Comparison of ENCODE assay signal across 25 cellular contexts in the genomic region with DNA sequence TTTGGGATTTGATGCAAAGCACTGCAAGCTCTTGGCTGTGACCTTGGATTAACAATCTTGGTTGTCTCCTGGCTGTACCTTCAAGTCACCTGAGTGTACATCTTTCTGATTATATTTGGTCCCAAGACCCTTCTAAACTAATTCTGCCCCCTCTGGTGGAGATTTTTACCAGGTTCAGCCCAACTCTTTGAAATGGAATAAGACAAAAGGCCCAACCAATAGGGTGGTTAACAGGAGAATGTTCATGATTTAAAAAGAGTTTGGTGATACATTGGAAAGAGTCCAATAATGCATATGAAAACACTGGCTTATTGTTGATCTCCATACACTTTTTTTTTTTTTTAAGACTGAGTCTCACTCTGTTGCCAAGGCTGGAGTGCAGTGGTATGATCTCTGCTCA.
DNase-seq lines count a peak whose midpoint lies in the region; TF ChIP-seq lines count a peak whose summit lies in the region.
"Had no signal": no experiment of that assay in that cellular context is flagged by ENCODE, and none has a peak within 500 bp of the region (broad histone marks: within the 10 kb centered on the region; RNA-seq: fewer than 3 reads in every experiment).

No MANE protein-coding gene starts in this region.

- H3K9ac ChIP-seq in mesenchymal stem cell (ENCODE audit: low read length): no peak overlapping the region
- H3K9ac ChIP-seq: KMS-11 had no signal

- H2AFZ ChIP-seq in mesenchymal stem cell (ENCODE audit: low read depth, low read length) (no peak overlapping the region), osteoblast (ENCODE audit: low read length) (no peak overlapping the region)

- H3K23ac ChIP-seq in mesenchymal stem cell (ENCODE audit: low read length in 2 of 2): no peak overlapping the region

- H2BK120ac ChIP-seq in mesenchymal stem cell (ENCODE audit: low read depth, low read length): no peak overlapping the region

- H4K8ac ChIP-seq in mesenchymal stem cell (ENCODE audit: low read length): no peak overlapping the region

- no peak overlapping the region for H2BK5ac ChIP-seq in mesenchymal stem cell (ENCODE audit: low read depth, low read length, poor library complexity, severe bottlenecking)

- H3K36me3 ChIP-seq in mesenchymal stem cell (ENCODE audit: control insufficient read depth in 1 of 2, insufficient read depth in 2 of 2, low read depth in 1 of 2, low read length in 2 of 2): no peaks in the 10 kb centered on the region
- no peaks in the 10 kb centered on the region for H3K36me3 ChIP-seq in osteoblast (ENCODE audit: insufficient read depth, low read length)

- H3K14ac ChIP-seq in mesenchymal stem cell (ENCODE audit: low read length in 2 of 2): no peak overlapping the region

- DNase-seq in DMS 273 (lab: John Stamatoyannopoulos, UW; ENCODE audit: unreplicated experiment) (peak; percentile 25), DMS 273 treated with DMSO at 0.1 percent for 48 hours (lab: John Stamatoyannopoulos, UW) (no peak), NAMALWA (ENCODE audit: low spot score) (peak; percentile 20), OCI-M1 (lab: John Stamatoyannopoulos, UW) (peak; percentile 19), mesenchymal stem cell (no peak), LoVo (ENCODE audit: low spot score) (no peak), GM03348 (ENCODE audit: low spot score) (no peak), osteoblast (ENCODE audit: insufficient read length, low spot score, missing footprints) (no peak)
- DNase-seq: activated CD4-positive, alpha-beta T cell treated with anti-CD3 and anti-CD28 coated beads for 4 hours; activated effector memory CD4-positive, alpha-beta T cell treated with Interleukin-2 at 50 U/mL for 16 hours; activated naive CD8-positive, alpha-beta T cell treated with anti-CD3 and anti-CD28 coated beads for 36 hours; aorta; CD4-positive, alpha-beta T cell; cortex of kidney; GDM1; hippocampal formation; left colon; NCI-H187; NCI-H526 treated with DMSO at 0.1 percent for 48 hours; posterior cingulate gyrus; stimulated activated CD4-positive, alpha-beta T cell treated with anti-CD3 and anti-CD28 coated beads, Interleukin-15, amount 100 ng/mL, for 24 hours; stimulated activated naive CD4-positive, alpha-beta T cell treated with Interleukin-2 at 50 U/mL for 16 hours had no signal

- no peaks in the 10 kb centered on the region for H4K20me1 ChIP-seq in osteoblast (ENCODE audit: insufficient read depth, low read length)

- H3K27ac ChIP-seq in mesenchymal stem cell (ENCODE audit: low read length, poor library complexity, severe bottlenecking) (no peak overlapping the region), osteoblast (ENCODE audit: low read depth, low read length) (no peak overlapping the region)
- H3K27ac ChIP-seq: 22Rv1, KMS-11, VCaP had no signal

- H3K4me1 ChIP-seq in mesenchymal stem cell (ENCODE audit: control insufficient read depth, insufficient read depth, low read depth, low read length): peaks cover 7% of the 10 kb centered on the region
- H3K4me1 ChIP-seq in osteoblast (ENCODE audit: insufficient read depth, low read length): peaks cover 26% of the 10 kb centered on the region

- H3K4me3 ChIP-seq in mesenchymal stem cell (ENCODE audit: insufficient read depth in 1 of 2, low read depth in 1 of 2, low read length in 2 of 2) (no peak overlapping the region), osteoblast (ENCODE audit: insufficient read depth, low read length) (no peak overlapping the region)

- no peak overlapping the region for H2BK12ac ChIP-seq in mesenchymal stem cell (ENCODE audit: low read length in 2 of 2)

- no peak overlapping the region for H3K4ac ChIP-seq in mesenchymal stem cell (ENCODE audit: low read depth in 1 of 2, low read length in 2 of 2)

- no peak overlapping the region for H2BK15ac ChIP-seq in mesenchymal stem cell (ENCODE audit: low read depth, poor library complexity, severe bottlenecking)

- no peaks in the 10 kb centered on the region for H3K9me3 ChIP-seq in mesenchymal stem cell (ENCODE audit: control insufficient read depth, low read length)
- H3K9me3 ChIP-seq in osteoblast (ENCODE audit: low read depth, low read length): no peaks in the 10 kb centered on the region

- H3K4me2 ChIP-seq in mesenchymal stem cell (ENCODE audit: low read length, poor library complexity, severe bottlenecking): no peak overlapping the region
- H3K4me2 ChIP-seq in osteoblast (ENCODE audit: insufficient read depth, low read length): no peak overlapping the region
- H3K4me2 ChIP-seq: KMS-11 had no signal

- H3K27me3 ChIP-seq in mesenchymal stem cell (ENCODE audit: control insufficient read depth in 1 of 2, insufficient read depth in 1 of 2, low read length in 2 of 2) (no peaks in the 10 kb centered on the region), osteoblast (ENCODE audit: insufficient read depth, low read length) (no peaks in the 10 kb centered on the region)

- no peaks in the 10 kb centered on the region for H3K79me2 ChIP-seq in osteoblast (ENCODE audit: insufficient read depth, low read length)

- no peak overlapping the region for H3K18ac ChIP-seq in mesenchymal stem cell (ENCODE audit: low read depth in 1 of 2, low read length in 2 of 2)

- no peaks in the 10 kb centered on the region for H3K79me1 ChIP-seq in mesenchymal stem cell (replicated peaks; ENCODE audit: low read length, poor library complexity, severe bottlenecking)

- TF ChIP-seq CTCF in osteoblast (IDR thresholded peaks at IDR 0.05; ENCODE audit: extremely low read depth, low read depth, low read length): no peak

- peak overlapping the region; percentile 90 for H2AK5ac ChIP-seq in mesenchymal stem cell (ENCODE audit: low read length, severe bottlenecking)

- H4K91ac ChIP-seq in mesenchymal stem cell (ENCODE audit: low read length): no peak overlapping the region

Comparison
In these comparisons a context has a peak if more than half of its experiments do, and no peak if none do; other contexts are left out.
1. DNase-seq: peak in DMS 273 (single experiment), NAMALWA (single experiment) and OCI-M1 (single experiment); none in DMS 273 treated with DMSO at 0.1 percent for 48 hours (single experiment), mesenchymal stem cell (single experiment), LoVo (single experiment), GM03348 (single experiment) and osteoblast (single experiment).